15 cellular contexts compared by ENCODE assay signal in the genomic region with DNA sequence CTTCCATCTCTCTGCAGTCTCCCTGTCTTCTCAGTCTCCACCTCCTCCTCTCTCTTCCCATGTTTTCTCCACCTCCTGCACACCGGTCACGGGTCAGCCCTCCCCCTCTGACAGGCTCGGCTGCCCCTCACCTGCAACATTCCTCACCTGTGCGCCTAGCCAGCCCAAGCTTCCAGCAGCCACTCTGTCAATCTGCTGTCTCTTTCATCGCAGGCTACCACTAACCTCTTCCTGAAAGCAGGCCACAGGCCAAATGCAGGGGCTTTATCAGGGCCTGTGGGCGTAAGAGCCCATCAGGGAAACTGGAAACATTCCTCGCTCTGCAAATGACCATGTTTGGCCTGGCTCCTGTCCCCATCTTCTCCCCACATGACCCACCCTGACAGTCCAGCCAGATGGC. TPM values are rescaled to one million over a fixed set of nuclear protein-coding genes. Genes with fewer than 3 reads are reported as not detected.
A peak's percentile ranks its signal among the peaks of the same experiment; 100 is the strongest.
DNase-seq lines count a peak whose midpoint lies in the region; ATAC-seq, FAIRE-seq and TF ChIP-seq lines count a peak whose summit lies in the region.
"Had no signal": no experiment of that assay in that cellular context is flagged by ENCODE, and none has a peak within 500 bp of the region (broad histone marks: within the 10 kb centered on the region; RNA-seq: fewer than 3 reads in every experiment).

No MANE protein-coding gene starts in this region.

- H3K4me3 Mint-ChIP-seq in natural killer cell treated with Interleukin-12 subunit alpha and Interleukin-12 subunit beta and Interleukin-15 and Interleukin-18, amount 100 ng/mL, for 72 hours = peak overlapping the region; percentile 93

- H2BK20ac ChIP-seq in H1 (ENCODE audit: low read length) = peak overlapping the region; percentile 82; the same call in 1 of the 2 replicates

- 60% methylated on average over 7 of the region's 7 CpGs; no CpG with 5 or more reads in 1 of the 2 experiments for WGBS in H1 (ENCODE audit: extremely low coverage in 1 of 2, insufficient coverage in 1 of 2, insufficient read length in 1 of 2, insufficient replicate concordance in 2 of 2, low coverage in 1 of 2, low lambda C conversion rate in 2 of 2, missing lambda C conversion rate in 1 of 2), 2 experiments
- WGBS in thyroid gland, 2 donors = 33 to 35% methylated on average over 6 to 7 of the region's 7 CpGs

- intact Hi-C loops in thyroid gland (cut with DNase I) = no loop called here

- H3K9me3 Mint-ChIP-seq in natural killer cell treated with Interleukin-12 subunit alpha and Interleukin-12 subunit beta and Interleukin-15 and Interleukin-18, amount 100 ng/mL, for 72 hours = peaks cover 3% of the 10 kb centered on the region

- H3K4me2 ChIP-seq in H1 (ENCODE audit: insufficient read depth in 1 of 2, low read depth in 2 of 2, low read length in 2 of 2) = no peak overlapping the region

- TF ChIP-seq EP300 in H1 (IDR thresholded peaks at IDR 0.05; ENCODE audit: borderline replicate concordance in 1 of 2, low read depth in 2 of 2, low read length in 2 of 2) = no peak

- CTCF ChIA-PET in RWPE1 (lab: Yijun Ruan, JAX) (no interaction called here), H1 (lab: Charles Lee; ENCODE audit: partially characterized antibody) (interaction anchor here (1.0 to 1.5 kb wide), 5 partner anchors 30 to 191 kb away, joined by 3 to 6 read pairs (median 3); no protein-coding TSS in a partner anchor)

- no peaks in the 10 kb centered on the region for H3K27me3 Mint-ChIP-seq in natural killer cell treated with Interleukin-12 subunit alpha and Interleukin-12 subunit beta and Interleukin-15 and Interleukin-18, amount 100 ng/mL, for 72 hours

- no peak for TF ChIP-seq RAD21 in H1 (IDR thresholded peaks at IDR 0.05 in 1 of 2, conservative IDR thresholded peaks at IDR 0.05 in 1 of 2; ENCODE audit: low read depth in 2 of 2, low read length in 2 of 2)

- peak overlapping the region; percentile 71 for H3K18ac ChIP-seq in H1 (ENCODE audit: extremely low read depth, low read length)

- H4K91ac ChIP-seq in H1 (replicated peaks; ENCODE audit: insufficient read length, low read length) = peak overlapping the region; percentile 95

- H3K4ac ChIP-seq in H1 (replicated peaks; ENCODE audit: insufficient read length, low read depth, low read length) = peak overlapping the region; percentile 2

- no peak for FAIRE-seq in H1 (lab: Jason Lieb, UNC)

- H3K4me1 ChIP-seq in H1 (replicated peaks in 1 of 4; ENCODE audit: control insufficient read depth in 3 of 4, insufficient read depth in 4 of 4, low read length in 3 of 4) (peaks cover 2 to 26% (median 14%) of the 10 kb centered on the region in 4 experiments), thyroid gland (peaks cover 23 to 54% of the 10 kb centered on the region in 2 donors)

- H3K36me3 ChIP-seq in H1 (ENCODE audit: control insufficient read depth in 2 of 4, insufficient read depth in 4 of 4, low read length in 3 of 4) (no peaks in the 10 kb centered on the region), thyroid gland (no peaks in the 10 kb centered on the region)
- H3K36me3 ChIP-seq: ovary had no signal

- H3K27ac ChIP-seq in RWPE1 (peak overlapping the region; percentile 79; the same call in 1 of the 2 replicates), H1 (ENCODE audit: low read depth, low read length) (no peak overlapping the region), thyroid gland (peak overlapping the region in 2 of 3 donors; percentile 68 to 76)
- H3K27ac ChIP-seq: ovary had no signal

- H3K9ac ChIP-seq in H1 (replicated peaks in 1 of 4; ENCODE audit: extremely low read depth in 1 of 4, low read depth in 3 of 4, low read length in 3 of 4) = no peak overlapping the region

- H3K9me3 ChIP-seq in H1 (ENCODE audit: insufficient read depth in 2 of 2, low read depth in 1 of 2, low read length in 1 of 2) (no peaks in the 10 kb centered on the region), thyroid gland (no peaks in the 10 kb centered on the region)
- H3K9me3 ChIP-seq: ovary had no signal

- H3K4me3 ChIP-seq in H1 (ENCODE audit: extremely low read depth in 1 of 4, insufficient read depth in 2 of 4, low read depth in 3 of 4, low read length in 4 of 4) (no peak overlapping the region), thyroid gland (replicated peaks in 1 of 3) (no peak overlapping the region)
- H3K4me3 ChIP-seq: ovary had no signal

- DNase-seq in RWPE1 (ENCODE audit: low spot score) (no peak), H1 (ENCODE audit: low read depth in 1 of 2, low spot score in 2 of 2) (no peak), thyroid gland (peak; percentile 37 to 60), DMS79 (lab: John Stamatoyannopoulos, UW) (no peak), activated gamma-delta T cell (lab: John Stamatoyannopoulos, UW) (no peak)
- no peak for DNase-seq in natural killer cell treated with Interleukin-12 subunit alpha and Interleukin-12 subunit beta and Interleukin-15 and Interleukin-18, amount 100 ng/mL, for 72 hours (ENCODE audit: low spot score)
- no peak for DNase-seq in stimulated activated CD4-positive, alpha-beta T cell treated with anti-CD3 and anti-CD28 coated beads, Interleukin-2, amount 100 ng/mL, for 24 hours
- DNase-seq: activated CD4-positive, alpha-beta T cell treated with anti-CD3 and anti-CD28 coated beads for 48 hours; activated effector memory CD4-positive, alpha-beta T cell treated with anti-CD3 and anti-CD28 coated beads, Interleukin-2, amount 50 U/mL, for 16 hours; COR-L47; MM.1S; ovary; stimulated activated CD4-positive, alpha-beta T cell treated with anti-CD3 and anti-CD28 coated beads, Interleukin-4, amount 100 ng/mL, for 24 hours; stimulated activated naive CD8-positive, alpha-beta T cell treated with anti-CD3 and anti-CD28 coated beads, Interleukin-15, Interleukin-2, amounts not matched to agents 100 U/mL and 50 U/mL, for 24 hours; SW 1271 had no signal

- peak overlapping the region; percentile 83 for H2BK15ac ChIP-seq in H1 (ENCODE audit: low read length)

- no peak overlapping the region for H2BK120ac ChIP-seq in H1 (replicated peaks; ENCODE audit: low read depth, low read length)

- H3K23me2 ChIP-seq in H1 (ENCODE audit: low read depth, low read length) = no peaks in the 10 kb centered on the region

- H3K4me1 Mint-ChIP-seq in natural killer cell treated with Interleukin-12 subunit alpha and Interleukin-12 subunit beta and Interleukin-15 and Interleukin-18, amount 100 ng/mL, for 72 hours (ENCODE audit: low read depth in 2 of 2) = peaks cover 75 to 82% of the 10 kb centered on the region in 2 donors

- H3K36me3 Mint-ChIP-seq in natural killer cell treated with Interleukin-12 subunit alpha and Interleukin-12 subunit beta and Interleukin-15 and Interleukin-18, amount 100 ng/mL, for 72 hours = no peaks in the 10 kb centered on the region

- peak overlapping the region; percentile 85; the same call in 1 of the 2 replicates for H2AFZ ChIP-seq in H1 (ENCODE audit: low read length)

- H3K79me1 ChIP-seq in H1 (ENCODE audit: low read depth, low read length) = no peaks in the 10 kb centered on the region; the same call in 1 of the 2 replicates

- no peaks in the 10 kb centered on the region for H4K20me1 ChIP-seq in H1 (replicated peaks in 1 of 2; ENCODE audit: control insufficient read depth in 1 of 2, insufficient read depth in 2 of 2, low read length in 2 of 2)

- no peak overlapping the region; the same call in 1 of the 2 replicates for H2AK5ac ChIP-seq in H1 (ENCODE audit: low read depth, low read length)

- TF ChIP-seq POLR2A in H1 (IDR thresholded peaks at IDR 0.05; ENCODE audit: control extremely low read depth in 1 of 2, low read depth in 2 of 2, low read length in 2 of 2) (no peak), thyroid gland (IDR thresholded peaks at IDR 0.05) (peak in 1 of 2 donors; percentile 17)

- H2BK5ac ChIP-seq in H1 (ENCODE audit: low read depth, low read length) = peak overlapping the region; percentile 90; the same call in 1 of the 2 replicates

- POLR2A ChIA-PET in RWPE1 (lab: Yijun Ruan, JAX; ENCODE audit: low non-redundant PET) = no interaction called here
- POLR2A ChIA-PET in H1 (lab: Charles Lee; ENCODE audit: partially characterized antibody) = interaction anchor here (1.2 to 2.8 kb wide), 2 partner anchors 10 to 12 kb away, joined by 3 to 15 read pairs; no protein-coding TSS in a partner anchor

- H4K5ac ChIP-seq in H1 (ENCODE audit: insufficient read length, low read depth, low read length) = no peak overlapping the region

- H3K23ac ChIP-seq in H1 (ENCODE audit: insufficient read length) = no peak overlapping the region

- no peaks in the 10 kb centered on the region for H3K27me3 ChIP-seq in H1 (replicated peaks in 1 of 4; ENCODE audit: control insufficient read depth in 3 of 4, extremely low read depth in 1 of 4, insufficient read depth in 3 of 4, low read length in 3 of 4)
- H3K27me3 ChIP-seq in thyroid gland = no peaks in the 10 kb centered on the region
- H3K27me3 ChIP-seq: ovary had no signal

- no peak for TF ChIP-seq CTCF in RWPE1 (conservative IDR thresholded peaks at IDR 0.05; ENCODE audit: low read depth)
- no peak for TF ChIP-seq CTCF in H1 (IDR thresholded peaks at IDR 0.05; ENCODE audit: control extremely low read depth in 1 of 3, insufficient read depth in 1 of 3, low read depth in 1 of 3, low read length in 3 of 3)
- TF ChIP-seq CTCF in thyroid gland (IDR thresholded peaks at IDR 0.05) = no peak

- 0 out of 2 replicates have a peak overlapping the region, but pooled peaks have one; percentile 60 for H4K8ac ChIP-seq in H1 (ENCODE audit: extremely low read depth, insufficient read depth, low read length)

- no peak overlapping the region for H3K56ac ChIP-seq in H1 (replicated peaks; ENCODE audit: insufficient read length, low read depth, low read length)

- no peak overlapping the region for H3K14ac ChIP-seq in H1 (ENCODE audit: insufficient read length)

- peak overlapping the region; percentile 87 to 88 for H3K27ac Mint-ChIP-seq in natural killer cell treated with Interleukin-12 subunit alpha and Interleukin-12 subunit beta and Interleukin-15 and Interleukin-18, amount 100 ng/mL, for 72 hours

- H3K79me2 ChIP-seq in H1 (ENCODE audit: control insufficient read depth in 1 of 2, insufficient read depth in 2 of 2, low read length in 2 of 2) = no peaks in the 10 kb centered on the region

- no peak for ATAC-seq in natural killer cell treated with Interleukin-12 subunit alpha and Interleukin-12 subunit beta and Interleukin-15 and Interleukin-18, amount 100 ng/mL, for 72 hours
- ATAC-seq: stimulated activated naive CD8-positive, alpha-beta T cell treated with anti-CD3 and anti-CD28 coated beads, Interleukin-15, Interleukin-2, amounts not matched to agents 100 U/mL and 50 U/mL, for 24 hours had no signal

- H2BK12ac ChIP-seq in H1 (ENCODE audit: low read depth, low read length) = peak overlapping the region; percentile 97; the same call in 1 of the 2 replicates

RNA-seq across cellular contexts. Expression of a gene that starts 34.5 kb away (rescaled TPM):
- total RNA-seq in H1 (2021; fragmentation: NEBNext Ultra II Directional; extraction: Animal tissue kit (Norgen Biotek cat#: 25700)) = 1.7 and 2.1 TPM in 2 replicates
- polyA plus RNA-seq in H1 (2011; rRNA removed) = 2.8 and 2.9 TPM in 2 replicates
- 1.3 TPM for polyA plus RNA-seq in H1 (2011; cell fraction: cytosol; rRNA removed)
- polyA plus RNA-seq in H1 (2011; cell fraction: nucleus; rRNA removed) = 1.8 TPM
- 0.69 to 2.0 TPM (median 1.2 TPM) in 4 replicates for polyA plus RNA-seq in H1 (2012, experiment 1 of 2)
- polyA plus RNA-seq in H1 (2012, experiment 2 of 2) = 0.59 TPM
- 1.4 TPM for polyA plus RNA-seq in H1 (2013, experiment 1 of 2)
- 1.7 TPM for polyA plus RNA-seq in H1 (2013, experiment 2 of 2)
- 10.8 and 12.2 TPM in 2 replicates for polyA minus RNA-seq in H1 (2011; rRNA and poly(A)+ RNA removed)
- polyA minus RNA-seq in H1 (2011; cell fraction: cytosol; rRNA and poly(A)+ RNA removed) = 0.81 TPM
- 1.7 TPM for polyA minus RNA-seq in H1 (2011; cell fraction: nucleus; rRNA and poly(A)+ RNA removed)
- total RNA-seq in natural killer cell treated with Interleukin-12 subunit alpha and Interleukin-12 subunit beta and Interleukin-15 and Interleukin-18, amount 100 ng/mL, for 72 hours = 1 to 10 TPM in 1 of 2 donors, under 1 TPM in 1; 0.26 to 1.1 TPM
- 10 to 100 TPM in 2 of 4 donors, 1 to 10 TPM in 2; 6.3 to 15.8 (median 12.2) TPM for total RNA-seq in thyroid gland

Comparison
In these comparisons a context has a peak if more than half of its experiments do, and no peak if none do; other contexts are left out.
1. DNase-seq: peak in thyroid gland (2 of 2); none in RWPE1 (single experiment), H1 (0 of 2), natural killer cell treated with Interleukin-12 subunit alpha and Interleukin-12 subunit beta and Interleukin-15 and Interleukin-18, amount 100 ng/mL, for 72 hours (single experiment), DMS79 (single experiment), stimulated activated CD4-positive, alpha-beta T cell treated with anti-CD3 and anti-CD28 coated beads, Interleukin-2, amount 100 ng/mL, for 24 hours (0 of 2) and activated gamma-delta T cell (single experiment).